27 cellular contexts compared by ENCODE assay signal in the genomic region with DNA sequence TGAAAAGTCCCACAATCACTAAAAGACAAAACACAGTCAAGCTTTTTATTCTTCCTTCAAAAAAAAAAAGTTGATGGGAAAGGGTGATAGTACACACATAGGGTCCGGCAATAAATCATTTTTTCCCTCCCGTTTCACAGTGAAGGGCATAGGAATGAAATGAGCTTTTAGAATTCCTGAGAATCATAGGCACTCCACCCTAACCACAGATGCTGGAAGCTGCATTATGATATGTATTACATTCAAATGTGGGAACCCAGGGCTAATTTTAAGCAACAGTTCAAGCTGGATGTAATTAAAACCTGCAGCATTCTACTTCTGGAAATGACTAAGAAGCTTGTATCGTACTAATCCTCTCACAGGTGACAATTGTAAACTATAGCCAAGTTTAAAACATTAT.
DNase-seq lines count a peak whose midpoint lies in the region; ATAC-seq, FAIRE-seq and TF ChIP-seq lines count a peak whose summit lies in the region.
"Had no signal": no experiment of that assay in that cellular context is flagged by ENCODE, and none has a peak within 500 bp of the region (broad histone marks: within the 10 kb centered on the region; RNA-seq: fewer than 3 reads in every experiment).

No MANE protein-coding gene starts in this region.

- no peaks in the 10 kb centered on the region for H3K27me3 Mint-ChIP-seq in astrocyte (ENCODE audit: low read depth, unreplicated experiment)
- H3K27me3 Mint-ChIP-seq: B cell had no signal

- no peaks in the 10 kb centered on the region for H3K36me3 ChIP-seq in astrocyte (ENCODE audit: insufficient read depth, low read length)
- H3K36me3 ChIP-seq: cardiac muscle cell, tibial artery had no signal

- no peak overlapping the region for H3K4me2 ChIP-seq in astrocyte (ENCODE audit: low read length)

- no peak overlapping the region for H2AFZ ChIP-seq in astrocyte (ENCODE audit: low read depth, low read length)

- peak overlapping the region; percentile 9 for H3K4me3 Mint-ChIP-seq in astrocyte (ENCODE audit: unreplicated experiment)
- H3K4me3 Mint-ChIP-seq: B cell; natural killer cell treated with Interleukin-12 subunit alpha and Interleukin-12 subunit beta and Interleukin-15 and Interleukin-18, amount 100 ng/mL, for 72 hours; T-cell had no signal

- no peaks in the 10 kb centered on the region for H3K27me3 ChIP-seq in astrocyte (ENCODE audit: insufficient read depth, low read length)
- H3K27me3 ChIP-seq: cardiac muscle cell, tibial artery had no signal

- H3K36me3 Mint-ChIP-seq in astrocyte (ENCODE audit: low read depth, unreplicated experiment): no peaks in the 10 kb centered on the region
- H3K36me3 Mint-ChIP-seq: natural killer cell treated with Interleukin-12 subunit alpha and Interleukin-12 subunit beta and Interleukin-15 and Interleukin-18, amount 100 ng/mL, for 72 hours; T-cell had no signal

- H3K27ac ChIP-seq in astrocyte (ENCODE audit: low read depth, low read length): no peak overlapping the region
- H3K27ac ChIP-seq: cardiac muscle cell, dorsolateral prefrontal cortex, skin epidermis, tibial artery had no signal

- no peak overlapping the region for H3K27ac Mint-ChIP-seq in astrocyte (ENCODE audit: unreplicated experiment)
- H3K27ac Mint-ChIP-seq: B cell; natural killer cell treated with Interleukin-12 subunit alpha and Interleukin-12 subunit beta and Interleukin-15 and Interleukin-18, amount 100 ng/mL, for 72 hours; T-cell had no signal

- ATAC-seq in GM19351 (IDR thresholded peaks at IDR 0.05; ENCODE audit: unreplicated experiment) (no peak), HG02852 (IDR thresholded peaks at IDR 0.05; ENCODE audit: unreplicated experiment) (no peak), GM18517 (IDR thresholded peaks at IDR 0.05; ENCODE audit: unreplicated experiment) (no peak)
- ATAC-seq: K562; left colon; natural killer cell treated with Interleukin-12 subunit alpha and Interleukin-12 subunit beta and Interleukin-15 and Interleukin-18, amount 100 ng/mL, for 72 hours; stimulated activated naive CD8-positive, alpha-beta T cell treated with anti-CD3 and anti-CD28 coated beads, Interleukin-15, Interleukin-2, amounts not matched to agents 100 U/mL and 50 U/mL, for 24 hours; T-cell had no signal

- peaks cover 8% of the 10 kb centered on the region for H3K9me3 ChIP-seq in astrocyte (ENCODE audit: insufficient read depth, low read depth, low read length)
- H3K9me3 ChIP-seq: tibial artery had no signal

- no peak overlapping the region for H3K9ac ChIP-seq in astrocyte (ENCODE audit: low read length)

- FAIRE-seq in astrocyte (lab: Jason Lieb, UNC): peak; percentile 9
- FAIRE-seq: GM18507, K562 had no signal

- H3K9me3 Mint-ChIP-seq in astrocyte (ENCODE audit: unreplicated experiment): peaks cover 7% of the 10 kb centered on the region
- H3K9me3 Mint-ChIP-seq: natural killer cell treated with Interleukin-12 subunit alpha and Interleukin-12 subunit beta and Interleukin-15 and Interleukin-18, amount 100 ng/mL, for 72 hours had no signal

- no peaks in the 10 kb centered on the region for H3K4me1 ChIP-seq in astrocyte (ENCODE audit: insufficient read depth, low read length)
- H3K4me1 ChIP-seq: tibial artery had no signal

- H3K4me1 Mint-ChIP-seq in astrocyte (ENCODE audit: low read depth, unreplicated experiment): peaks cover 24% of the 10 kb centered on the region
- H3K4me1 Mint-ChIP-seq: B cell, T-cell had no signal

- H3K4me3 ChIP-seq in astrocyte (ENCODE audit: insufficient read depth, low read depth, low read length) (no peak overlapping the region), fibroblast of villous mesenchyme (ENCODE audit: low read depth, low read length) (no peak overlapping the region)
- H3K4me3 ChIP-seq: cardiac muscle cell, dorsolateral prefrontal cortex, K562, skin epidermis, tibial artery had no signal

- DNase-seq in HCEC 1CT: peak; percentile 48
- peak; percentile 78 for DNase-seq in astrocyte (ENCODE audit: low read depth)
- DNase-seq in fibroblast of villous mesenchyme (ENCODE audit: low read depth): peak; percentile 60
- no peak for DNase-seq in DMS153 (lab: John Stamatoyannopoulos, UW)
- DNase-seq: activated CD4-positive, alpha-beta T cell treated with anti-CD3 and anti-CD28 coated beads for 4 hours; activated CD8-positive, alpha-beta memory T cell treated with anti-CD3 and anti-CD28 coated beads, Interleukin-2, amount 50 U/mL, for 4 hours; DMS79 treated with DMSO at 0.1 percent for 48 hours; dorsolateral prefrontal cortex; glutamatergic neuron; left colon; NCI-H1694; NCI-H2171 treated with DMSO at 0.1 percent for 48 hours; NCI-H82; posterior cingulate gyrus; SHP77; stimulated activated naive CD8-positive, alpha-beta T cell treated with anti-CD3 and anti-CD28 coated beads, Interleukin-15, Interleukin-2, amounts not matched to agents 100 U/mL and 50 U/mL, for 24 hours; T-cell; tibial artery had no signal

- TF ChIP-seq CTCF in astrocyte (IDR thresholded peaks at IDR 0.05; ENCODE audit: insufficient read depth, low read depth, low read length) (no peak), fibroblast of villous mesenchyme (IDR thresholded peaks at IDR 0.05; ENCODE audit: insufficient read depth, low read depth, low read length) (no peak)

- no peaks in the 10 kb centered on the region for H4K20me1 ChIP-seq in astrocyte (ENCODE audit: insufficient read depth, low read length)

- no peaks in the 10 kb centered on the region for H3K79me2 ChIP-seq in astrocyte (ENCODE audit: insufficient read depth, low read length)
